Comparison of ENCODE assay signal across 18 cellular contexts in the genomic region with DNA sequence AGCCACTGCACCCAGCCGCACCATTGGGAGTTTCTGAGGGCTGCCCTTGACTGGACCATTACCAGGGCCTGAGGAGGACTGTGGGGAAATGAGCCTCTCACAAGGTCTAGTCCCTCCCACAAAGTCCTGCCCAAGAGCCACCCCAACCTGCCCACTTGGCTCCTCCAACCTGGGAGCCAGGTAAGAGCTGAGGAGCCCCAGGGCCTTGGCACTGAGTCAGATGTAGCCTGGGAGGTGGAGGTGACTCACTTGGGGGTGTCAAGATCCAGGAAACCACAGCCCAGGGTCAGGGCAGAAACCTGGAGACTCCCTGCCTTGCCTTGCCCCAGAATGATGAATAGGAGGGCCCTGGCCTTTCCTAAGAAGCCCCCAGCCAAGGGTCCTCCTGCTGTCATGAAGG. TPM values are rescaled to one million over a fixed set of nuclear protein-coding genes. Genes with fewer than 3 reads are reported as not detected.
A peak's percentile ranks its signal among the peaks of the same experiment; 100 is the strongest.
DNase-seq lines count a peak whose midpoint lies in the region; TF ChIP-seq lines count a peak whose summit lies in the region.
"Had no signal": no experiment of that assay in that cellular context is flagged by ENCODE, and none has a peak within 500 bp of the region (broad histone marks: within the 10 kb centered on the region; RNA-seq: fewer than 3 reads in every experiment).

No MANE protein-coding gene starts in this region.

- H3K4me1 Mint-ChIP-seq in glutamatergic neuron (ENCODE audit: low read depth, unreplicated experiment), result peaks cover 2% of the 10 kb centered on the region

- peak; percentile 61 for DNase-seq in activated effector memory CD4-positive, alpha-beta T cell treated with anti-CD3 and anti-CD28 coated beads, Interleukin-2, amount 50 U/mL, for 16 hours
- no peak for DNase-seq in activated effector memory CD4-positive, alpha-beta T cell treated with Interleukin-2 at 50 U/mL for 16 hours
- peak; percentile 95 for DNase-seq in RWPE1 (ENCODE audit: low spot score)
- DNase-seq in glutamatergic neuron, result peak; percentile 2
- DNase-seq in stomach, result peak; percentile 51
- DNase-seq in mucosa of gallbladder (ENCODE audit: low spot score), result no peak
- DNase-seq in RPMI8226, result no peak
- DNase-seq in Karpas-422, result no peak
- DNase-seq: activated B cell treated with CpG ODN at 0.5 μM for 24 hours, COR-L47, heart right ventricle, NCI-H1436 treated with DMSO at 0.1 percent for 48 hours, SW 1271 had no signal

- H2AFZ ChIP-seq in Karpas-422 (ENCODE audit: low read length), result no peak overlapping the region

- H3K4me1 ChIP-seq in stomach (peaks cover 0 to 23% (median 4%) of the 10 kb centered on the region in 4 donors), Karpas-422 (ENCODE audit: low read length) (peaks cover 16% of the 10 kb centered on the region)

- CTCF ChIA-PET in RWPE1 (lab: Yijun Ruan, JAX), result interaction anchor here (1.1 to 1.4 kb wide), 2 partner anchors 51 to 97 kb away, joined by 3 to 4 read pairs; no protein-coding TSS in a partner anchor

- WGBS in stomach, 5 donors, result 89 to 100% (median 100%) methylated on average over 1 of the region's 1 CpG

- H3K27ac Mint-ChIP-seq in glutamatergic neuron (ENCODE audit: unreplicated experiment), result no peak overlapping the region
- H3K27ac Mint-ChIP-seq: activated B cell treated with CpG ODN at 0.5 μM for 24 hours, progenitor cell of endocrine pancreas had no signal

- H3K4me3 Mint-ChIP-seq in glutamatergic neuron (ENCODE audit: unreplicated experiment), result no peak overlapping the region
- H3K4me3 Mint-ChIP-seq: activated B cell treated with CpG ODN at 0.5 μM for 24 hours had no signal

- H3K27me3 ChIP-seq in stomach (no peaks in the 10 kb centered on the region), Karpas-422 (ENCODE audit: low read length) (no peaks in the 10 kb centered on the region)
- H3K27me3 ChIP-seq: heart right ventricle, thyroid gland had no signal

- POLR2A ChIA-PET in RWPE1 (lab: Yijun Ruan, JAX; ENCODE audit: low non-redundant PET), result no interaction called here

- H3K27me3 Mint-ChIP-seq in glutamatergic neuron (ENCODE audit: unreplicated experiment), result no peaks in the 10 kb centered on the region

- H3K4me2 ChIP-seq in Karpas-422 (ENCODE audit: low read depth, low read length, poor library complexity, severe bottlenecking), result no peak overlapping the region

- H3K9me3 ChIP-seq in stomach (no peaks in the 10 kb centered on the region), Karpas-422 (ENCODE audit: low read length) (no peaks in the 10 kb centered on the region)
- H3K9me3 ChIP-seq: heart right ventricle, thyroid gland had no signal

- no peak for TF ChIP-seq CTCF in RWPE1 (conservative IDR thresholded peaks at IDR 0.05; ENCODE audit: low read depth)
- TF ChIP-seq CTCF in glutamatergic neuron (IDR thresholded peaks at IDR 0.05; ENCODE audit: partially characterized antibody, unreplicated experiment), result no peak
- no peak for TF ChIP-seq CTCF in stomach (IDR thresholded peaks at IDR 0.05)

- H3K36me3 ChIP-seq in stomach (no peaks in the 10 kb centered on the region), Karpas-422 (ENCODE audit: insufficient read depth, low read length) (no peaks in the 10 kb centered on the region)
- H3K36me3 ChIP-seq: heart right ventricle, thyroid gland had no signal

- no peaks in the 10 kb centered on the region for H3K9me2 ChIP-seq in Karpas-422 (replicated peaks; ENCODE audit: insufficient read depth, low read length)

- no peaks in the 10 kb centered on the region for H3K79me2 ChIP-seq in Karpas-422 (ENCODE audit: low read length)

- no peaks in the 10 kb centered on the region for H3K36me3 Mint-ChIP-seq in glutamatergic neuron (ENCODE audit: unreplicated experiment)

- intact Hi-C loops in stomach (cut with DNase I; ENCODE audit: low total_unique reads), result no loop called here

- peaks cover 2% of the 10 kb centered on the region for H3K9me3 Mint-ChIP-seq in glutamatergic neuron (ENCODE audit: unreplicated experiment)
- H3K9me3 Mint-ChIP-seq: activated B cell treated with CpG ODN at 0.5 μM for 24 hours had no signal

- no peak for TF ChIP-seq EP300 in stomach (IDR thresholded peaks at IDR 0.05)

- no peaks in the 10 kb centered on the region for H4K20me1 ChIP-seq in Karpas-422 (ENCODE audit: insufficient read depth, low read depth, low read length)

- H3K27ac ChIP-seq in RWPE1, result peak overlapping the region; percentile 95
- H3K27ac ChIP-seq in stomach, result no peak overlapping the region
- no peak overlapping the region for H3K27ac ChIP-seq in Karpas-422 (ENCODE audit: low read length)
- H3K27ac ChIP-seq: heart right ventricle, thyroid gland had no signal

- no peak for TF ChIP-seq POLR2A in stomach (IDR thresholded peaks at IDR 0.05)

- no peak overlapping the region for H3K9ac ChIP-seq in Karpas-422 (ENCODE audit: low read length)

- H3K4me3 ChIP-seq in stomach (no peak overlapping the region), Karpas-422 (ENCODE audit: low read length) (no peak overlapping the region)
- H3K4me3 ChIP-seq: heart right ventricle, thyroid gland had no signal

RNA-seq across cellular contexts. Expression of a gene that starts 25.8 kb away (rescaled TPM):
- total RNA-seq in glutamatergic neuron (ENCODE audit: unreplicated experiment) (0.69 TPM), stomach (10 to 100 TPM in 1 of 5 donors, 1 to 10 TPM in 2, not detected in 2; 1.0 to 13.3 (median 1.3) TPM), mucosa of gallbladder (12.6 TPM)
- polyA plus RNA-seq in stomach, result 1 to 10 TPM in 1 of 3 donors, under 1 TPM in 1, not detected in 1; 0.81 to 4.7 TPM
- not detected in 2 replicates for total RNA-seq in Karpas-422 (2014; rRNA removed; shearing (Covaris generic); ENCODE audit: low replicate concordance)
- total RNA-seq: NCI-H460, OCI-LY7 had no signal
- polyA plus RNA-seq: AG04450 had no signal

RNA-seq across cellular contexts. Expression of a gene that starts 50.2 kb away (rescaled TPM):
- total RNA-seq in glutamatergic neuron (ENCODE audit: unreplicated experiment) (19.7 TPM), stomach (10 to 100 TPM; 11.6 to 64.3 (median 21.8) TPM), mucosa of gallbladder (56.4 TPM)
- 1 to 10 TPM; 5.7 to 9.8 (median 9.6) TPM for polyA plus RNA-seq in stomach
- total RNA-seq in Karpas-422 (2014; rRNA removed; shearing (Covaris generic); ENCODE audit: low replicate concordance), result 41.1 and 48.2 TPM in 2 replicates

Comparison
In these comparisons a context has a peak if more than half of its experiments do, and no peak if none do; other contexts are left out.
1. DNase-seq: peak in activated effector memory CD4-positive, alpha-beta T cell treated with anti-CD3 and anti-CD28 coated beads, Interleukin-2, amount 50 U/mL, for 16 hours (single experiment), RWPE1 (single experiment), glutamatergic neuron (single experiment) and stomach (single experiment); none in activated effector memory CD4-positive, alpha-beta T cell treated with Interleukin-2 at 50 U/mL for 16 hours (single experiment), mucosa of gallbladder (single experiment), RPMI8226 (single experiment) and Karpas-422 (single experiment).